1 cellular context compared by ENCODE assay signal in genomic region chr14:102759416-102759815, GRCh38.
TF ChIP-seq lines count a peak whose summit lies in the region.

No MANE protein-coding gene starts in this region.

TF ChIP-seq in GM12878, 131 proteins besides CTCF, POLR2A, EP300 and RAD21 (continued from another document):
- no peak for TF ChIP-seq ZBTB4 (CRISPR knock-in tag; IDR thresholded peaks at IDR 0.05)
- TF ChIP-seq NR2F1 (conservative IDR thresholded peaks at IDR 0.05): no peak
- no peak for TF ChIP-seq ATF2 (IDR thresholded peaks at IDR 0.05; ENCODE audit: low read length)
- no peak for TF ChIP-seq ZNF687 (IDR thresholded peaks at IDR 0.05)
- no peak for TF ChIP-seq MLLT1 (IDR thresholded peaks at IDR 0.05)
